1 cellular context compared by ENCODE assay signal in the genomic region with DNA sequence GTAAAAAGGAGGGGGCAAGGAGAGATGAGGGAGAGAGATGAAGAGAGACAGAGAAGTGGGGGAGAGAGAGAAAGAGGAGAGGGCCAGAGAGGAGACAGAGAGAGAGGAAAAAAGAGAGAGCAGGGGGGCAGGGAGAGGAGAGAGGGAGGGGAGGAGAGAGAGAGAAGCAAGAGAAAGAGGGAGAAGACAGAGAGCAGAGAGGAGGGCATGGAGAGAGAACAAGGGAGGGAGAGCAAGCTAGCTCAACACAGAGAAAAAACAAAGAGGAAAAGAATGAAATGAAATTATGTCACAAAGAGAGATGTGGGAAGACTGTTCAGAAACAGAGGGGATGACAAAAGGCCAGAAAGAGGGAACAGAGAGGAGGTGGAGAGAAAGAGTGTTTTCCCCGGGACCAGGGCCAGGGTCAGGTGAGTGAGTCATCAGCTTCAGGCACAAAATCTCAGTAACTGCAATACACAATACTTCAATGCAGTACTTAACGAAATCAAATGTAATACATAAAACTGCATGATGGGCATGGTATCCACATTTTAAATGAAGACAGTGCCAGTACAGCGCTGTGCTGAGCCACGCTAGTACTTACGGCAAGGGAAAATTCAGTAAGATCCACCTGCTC.
TF ChIP-seq lines count a peak whose summit lies in the region.

No MANE protein-coding gene starts in this region.

TF ChIP-seq in HEK293, 187 proteins besides CTCF, POLR2A, EP300 and RAD21 (continued from another document):
- TF ChIP-seq, protein P1, sequence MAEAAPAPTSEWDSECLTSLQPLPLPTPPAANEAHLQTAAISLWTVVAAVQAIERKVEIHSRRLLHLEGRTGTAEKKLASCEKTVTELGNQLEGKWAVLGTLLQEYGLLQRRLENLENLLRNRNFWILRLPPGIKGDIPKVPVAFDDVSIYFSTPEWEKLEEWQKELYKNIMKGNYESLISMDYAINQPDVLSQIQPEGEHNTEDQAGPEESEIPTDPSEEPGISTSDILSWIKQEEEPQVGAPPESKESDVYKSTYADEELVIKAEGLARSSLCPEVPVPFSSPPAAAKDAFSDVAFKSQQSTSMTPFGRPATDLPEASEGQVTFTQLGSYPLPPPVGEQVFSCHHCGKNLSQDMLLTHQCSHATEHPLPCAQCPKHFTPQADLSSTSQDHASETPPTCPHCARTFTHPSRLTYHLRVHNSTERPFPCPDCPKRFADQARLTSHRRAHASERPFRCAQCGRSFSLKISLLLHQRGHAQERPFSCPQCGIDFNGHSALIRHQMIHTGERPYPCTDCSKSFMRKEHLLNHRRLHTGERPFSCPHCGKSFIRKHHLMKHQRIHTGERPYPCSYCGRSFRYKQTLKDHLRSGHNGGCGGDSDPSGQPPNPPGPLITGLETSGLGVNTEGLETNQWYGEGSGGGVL (tag by site-specific recombination; IDR thresholded peaks at IDR 0.05), result peak; percentile 43
- TF ChIP-seq, protein P2, sequence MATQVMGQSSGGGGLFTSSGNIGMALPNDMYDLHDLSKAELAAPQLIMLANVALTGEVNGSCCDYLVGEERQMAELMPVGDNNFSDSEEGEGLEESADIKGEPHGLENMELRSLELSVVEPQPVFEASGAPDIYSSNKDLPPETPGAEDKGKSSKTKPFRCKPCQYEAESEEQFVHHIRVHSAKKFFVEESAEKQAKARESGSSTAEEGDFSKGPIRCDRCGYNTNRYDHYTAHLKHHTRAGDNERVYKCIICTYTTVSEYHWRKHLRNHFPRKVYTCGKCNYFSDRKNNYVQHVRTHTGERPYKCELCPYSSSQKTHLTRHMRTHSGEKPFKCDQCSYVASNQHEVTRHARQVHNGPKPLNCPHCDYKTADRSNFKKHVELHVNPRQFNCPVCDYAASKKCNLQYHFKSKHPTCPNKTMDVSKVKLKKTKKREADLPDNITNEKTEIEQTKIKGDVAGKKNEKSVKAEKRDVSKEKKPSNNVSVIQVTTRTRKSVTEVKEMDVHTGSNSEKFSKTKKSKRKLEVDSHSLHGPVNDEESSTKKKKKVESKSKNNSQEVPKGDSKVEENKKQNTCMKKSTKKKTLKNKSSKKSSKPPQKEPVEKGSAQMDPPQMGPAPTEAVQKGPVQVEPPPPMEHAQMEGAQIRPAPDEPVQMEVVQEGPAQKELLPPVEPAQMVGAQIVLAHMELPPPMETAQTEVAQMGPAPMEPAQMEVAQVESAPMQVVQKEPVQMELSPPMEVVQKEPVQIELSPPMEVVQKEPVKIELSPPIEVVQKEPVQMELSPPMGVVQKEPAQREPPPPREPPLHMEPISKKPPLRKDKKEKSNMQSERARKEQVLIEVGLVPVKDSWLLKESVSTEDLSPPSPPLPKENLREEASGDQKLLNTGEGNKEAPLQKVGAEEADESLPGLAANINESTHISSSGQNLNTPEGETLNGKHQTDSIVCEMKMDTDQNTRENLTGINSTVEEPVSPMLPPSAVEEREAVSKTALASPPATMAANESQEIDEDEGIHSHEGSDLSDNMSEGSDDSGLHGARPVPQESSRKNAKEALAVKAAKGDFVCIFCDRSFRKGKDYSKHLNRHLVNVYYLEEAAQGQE (tag by site-specific recombination; IDR thresholded peaks at IDR 0.05), result no peak
- TF ChIP-seq ZNF23 (tag by site-specific recombination; IDR thresholded peaks at IDR 0.05; ENCODE audit: borderline replicate concordance) (no peak), ZNF426 (tag by site-specific recombination; IDR thresholded peaks at IDR 0.05) (no peak), ZNF221 (tag by site-specific recombination; IDR thresholded peaks at IDR 0.05; ENCODE audit: borderline replicate concordance) (no peak)
TF ChIP-seq in HEK293: peak in this region for 8.
